ENCODE assay signal across 8 cellular contexts in genomic region chr5:91101777-91102379, GRCh38.
DNase-seq lines count a peak whose midpoint lies in the region; ATAC-seq, FAIRE-seq and TF ChIP-seq lines count a peak whose summit lies in the region.

No MANE protein-coding gene starts in this region.

- no peaks in the 10 kb centered on the region for H3K27me3 ChIP-seq in mucosa of rectum (ENCODE audit: control insufficient read depth in 2 of 2, insufficient read depth in 2 of 2, low read length in 2 of 2)

- no peaks in the 10 kb centered on the region for H3K9me3 ChIP-seq in mucosa of rectum (ENCODE audit: control insufficient read depth in 2 of 2, low read length in 2 of 2)

- peaks cover 0 to 5% of the 10 kb centered on the region in 2 donors for H3K4me1 ChIP-seq in mucosa of rectum (ENCODE audit: control insufficient read depth in 2 of 2, insufficient read depth in 2 of 2, low read length in 2 of 2)

- TF ChIP-seq CTCF in D721Med (IDR thresholded peaks at IDR 0.05; ENCODE audit: insufficient read depth, missing control alignments) = peak; percentile 81

- peaks cover 0 to 16% of the 10 kb centered on the region in 2 donors for H3K9me3 Mint-ChIP-seq in stimulated activated naive CD8-positive, alpha-beta T cell treated with anti-CD3 and anti-CD28 coated beads, Interleukin-15, amount 100 ng/mL, for 72 hours

- H3K4me3 Mint-ChIP-seq in stimulated activated naive CD8-positive, alpha-beta T cell treated with anti-CD3 and anti-CD28 coated beads, Interleukin-15, amount 100 ng/mL, for 72 hours = no peak overlapping the region

- H3K4me3 ChIP-seq in mucosa of rectum (ENCODE audit: low read length in 2 of 2) = peak overlapping the region; percentile 6 to 42

- H3K36me3 ChIP-seq in mucosa of rectum (ENCODE audit: control insufficient read depth in 2 of 2, insufficient read depth in 2 of 2, low read length in 2 of 2) = no peaks in the 10 kb centered on the region

- H3K4me1 Mint-ChIP-seq in stimulated activated naive CD8-positive, alpha-beta T cell treated with anti-CD3 and anti-CD28 coated beads, Interleukin-15, amount 100 ng/mL, for 72 hours = no peaks in the 10 kb centered on the region

- FAIRE-seq in D721Med (lab: Jason Lieb, UNC) = peak; percentile 93

- no peak overlapping the region for H3K27ac ChIP-seq in mucosa of rectum (ENCODE audit: low read depth in 2 of 2, low read length in 2 of 2)

- no peaks in the 10 kb centered on the region for H3K27me3 Mint-ChIP-seq in stimulated activated naive CD8-positive, alpha-beta T cell treated with anti-CD3 and anti-CD28 coated beads, Interleukin-15, amount 100 ng/mL, for 72 hours

- no peak for DNase-seq in D721Med (ENCODE audit: insufficient read length, low spot score)
- DNase-seq in NCI-H748 treated with DMSO at 0.1 percent for 48 hours (lab: John Stamatoyannopoulos, UW) = peak; percentile 69
- peak; percentile 64 for DNase-seq in activated CD8-positive, alpha-beta memory T cell treated with anti-CD3 and anti-CD28 coated beads for 24 hours
- DNase-seq in erythroblast (lab: John Stamatoyannopoulos, UW) = peak; percentile 56 to 72
- DNase-seq in stimulated activated naive CD8-positive, alpha-beta T cell treated with anti-CD3 and anti-CD28 coated beads, Interleukin-15, amount 100 ng/mL, for 72 hours = peak; percentile 49 to 50

- peak; percentile 98 for ATAC-seq in GM19452 (IDR thresholded peaks at IDR 0.05; ENCODE audit: unreplicated experiment)
- peak; percentile 90 for ATAC-seq in HG03457 (IDR thresholded peaks at IDR 0.05; ENCODE audit: unreplicated experiment)
- ATAC-seq in stimulated activated naive CD8-positive, alpha-beta T cell treated with anti-CD3 and anti-CD28 coated beads, Interleukin-15, amount 100 ng/mL, for 72 hours = peak; percentile 92

- no peak overlapping the region for H3K9ac ChIP-seq in mucosa of rectum (ENCODE audit: low read depth in 1 of 2, low read length in 2 of 2)

- no peak overlapping the region for H3K27ac Mint-ChIP-seq in stimulated activated naive CD8-positive, alpha-beta T cell treated with anti-CD3 and anti-CD28 coated beads, Interleukin-15, amount 100 ng/mL, for 72 hours

- TF ChIP-seq POLR2A in erythroblast (IDR thresholded peaks at IDR 0.05; ENCODE audit: low read length) = no peak
